In genomic region chr15:78618490-78618934, GRCh38 we compare ENCODE assay signal across 8 cellular contexts. TPM values are rescaled to one million over a fixed set of nuclear protein-coding genes. Genes with fewer than 3 reads are reported as not detected.
DNase-seq lines count a peak whose midpoint lies in the region; ATAC-seq lines count a peak whose summit lies in the region.

No MANE protein-coding gene starts in this region.

- ATAC-seq in esophagus mucosa (peak; percentile 68), GM18519 (IDR thresholded peaks at IDR 0.05; ENCODE audit: low FRiP score, unreplicated experiment) (no peak)

- DNase-seq in COR-L47 (lab: John Stamatoyannopoulos, UW) (peak; percentile 77), OCI-M1 (lab: John Stamatoyannopoulos, UW) (peak; percentile 87), activated T-cell treated with anti-CD3 and anti-CD28 coated beads for 1 hour (ENCODE audit: low read depth) (peak; percentile 80), myocyte (ENCODE audit: low read depth) (peak; percentile 86)
- peak; percentile 82 for DNase-seq in Jurkat, Clone E6-1 (ENCODE audit: low read depth, low spot score)
- DNase-seq in stimulated activated CD8-positive, alpha-beta memory T cell treated with anti-CD3 and anti-CD28 coated beads, Interleukin-4, amount 100 ng/mL, for 48 hours, result peak; percentile 96

- no peak overlapping the region for H3K4me3 ChIP-seq in Jurkat, Clone E6-1 (ENCODE audit: low read length)

RNA-seq across cellular contexts. Expression of gene CHRNA3, which starts 2.3 kb away (rescaled TPM):
- polyA plus RNA-seq in Jurkat, Clone E6-1 (2012; ENCODE audit: insufficient read depth, insufficient read length), result 14.1 TPM
- total RNA-seq in esophagus mucosa (0.20 TPM), myocyte (0.45 TPM in 1 of 2 replicates, not detected in the other)
- 0.03 TPM for polyA plus RNA-seq in myocyte (2012)

RNA-seq across cellular contexts. Expression of gene CHRNB4, which starts 22.5 kb away (rescaled TPM):
- not detected for polyA plus RNA-seq in Jurkat, Clone E6-1 (2012; ENCODE audit: insufficient read depth, insufficient read length)
- 0.72 TPM for total RNA-seq in esophagus mucosa
- not detected in 2 replicates for total RNA-seq in myocyte
- polyA plus RNA-seq in myocyte (2012), result not detected

RNA-seq across cellular contexts. Expression of gene CHRNA5, which starts 53.2 kb away (rescaled TPM):
- 22.2 TPM for polyA plus RNA-seq in Jurkat, Clone E6-1 (2012; ENCODE audit: insufficient read depth, insufficient read length)
- total RNA-seq in esophagus mucosa (4.3 TPM), myocyte (2.0 and 2.5 TPM in 2 replicates)
- 1.0 TPM for polyA plus RNA-seq in myocyte (2012)
